ENCODE assay signal across 8 cellular contexts in genomic region chr14:77039285-77040058, GRCh38. TPM values are rescaled to one million over a fixed set of nuclear protein-coding genes. Genes with fewer than 3 reads are reported as not detected.
DNase-seq lines count a peak whose midpoint lies in the region; ATAC-seq and TF ChIP-seq lines count a peak whose summit lies in the region.

No MANE protein-coding gene starts in this region.

- H2BK120ac ChIP-seq in IMR-90 (ENCODE audit: low read depth, low read length): peak overlapping the region; percentile 96

- TF ChIP-seq POLR2A in IMR-90 (IDR thresholded peaks at IDR 0.05; ENCODE audit: low read depth, low read length): peak; percentile 53; the same call in 1 of the 2 replicates

- H4K20me1 ChIP-seq in IMR-90 (ENCODE audit: insufficient read depth, low read length): no peaks in the 10 kb centered on the region

- CTCF ChIA-PET in IMR-90 (lab: Yijun Ruan, JAX): interaction anchor here (0.7 to 1.1 kb wide), 4 partner anchors 7 to 126 kb away, joined by 3 to 5 read pairs (median 4); no protein-coding TSS in a partner anchor

- DNase-seq in T-helper 2 cell treated with Interferon-gamma antibody and Interleukin-4, amounts not matched to agents 5 μg/mL and 100 μg/mL, for 36 hours (ENCODE audit: low spot score): no peak
- DNase-seq in T-helper 2 cell (no peak), IMR-90 (peak; percentile 69), right cardiac atrium (no peak)
- DNase-seq in activated T-helper 1 cell treated with anti-CD3 and anti-CD28 coated beads, Interleukin-12 subunit alpha, Interleukin-12 subunit beta, Interleukin-2, Interleukin-4 antibody, amounts not matched to agents 30 ng/mL and 10 ng/mL and 1 ng/mL, durations not matched to agents 14 hours and 24 hours and 36 hours (ENCODE audit: low spot score): no peak
- no peak for DNase-seq in stimulated activated effector memory CD8-positive, alpha-beta T cell treated with anti-CD3 and anti-CD28 coated beads, Interleukin-12 subunit alpha, Interleukin-12 subunit beta, amount 100 ng/mL, for 72 hours (ENCODE audit: low spot score in 2 of 2)

- H4K5ac ChIP-seq in IMR-90 (ENCODE audit: low read depth, low read length): peak overlapping the region; percentile 94

- peak overlapping the region; percentile 93 for H3K9ac ChIP-seq in IMR-90 (ENCODE audit: low read depth, low read length)

- H3K56ac ChIP-seq in IMR-90 (ENCODE audit: extremely low read depth, insufficient read depth, low read length): peak overlapping the region; percentile 98

- H3K4me1 Mint-ChIP-seq in T-helper 2 cell treated with Interferon-gamma antibody and Interleukin-4, amounts not matched to agents 5 μg/mL and 100 μg/mL, for 36 hours (ENCODE audit: low read depth): peaks cover 79% of the 10 kb centered on the region
- H3K4me1 Mint-ChIP-seq in activated T-helper 1 cell treated with anti-CD3 and anti-CD28 coated beads, Interleukin-12 subunit alpha, Interleukin-12 subunit beta, Interleukin-2, Interleukin-4 antibody, amounts not matched to agents 30 ng/mL and 10 ng/mL and 1 ng/mL, durations not matched to agents 14 hours and 24 hours and 36 hours (ENCODE audit: low read depth): peaks cover 86% of the 10 kb centered on the region
- peaks cover 80% of the 10 kb centered on the region for H3K4me1 Mint-ChIP-seq in stimulated activated effector memory CD8-positive, alpha-beta T cell treated with anti-CD3 and anti-CD28 coated beads, Interleukin-12 subunit alpha, Interleukin-12 subunit beta, amount 100 ng/mL, for 72 hours

- H2BK15ac ChIP-seq in IMR-90 (ENCODE audit: low read depth, low read length): peak overlapping the region; percentile 49; the same call in 2 of the 3 replicates

- 13% methylated on average over 3 of the region's 10 CpGs; no CpG with 5 or more reads in 1 of the 2 experiments for WGBS in IMR-90 (ENCODE audit: extremely low coverage in 2 of 2, insufficient read length in 1 of 2), 2 experiments
- 11% methylated on average over 10 of the region's 10 CpGs for WGBS in right cardiac atrium

- H3K18ac ChIP-seq in IMR-90 (ENCODE audit: low read depth, low read length): peak overlapping the region; percentile 94

- peak overlapping the region; percentile 94 for H3K14ac ChIP-seq in IMR-90 (replicated peaks; ENCODE audit: low read depth, low read length)

- in situ Hi-C loops in IMR-90 (cut with MboI; ENCODE audit: low sequenced_read_pairs): loop anchor here (25.0 kb wide), 1 partner anchor 1752 kb away; the partner anchor contains the start of gene FOS

- H3K4ac ChIP-seq in IMR-90 (ENCODE audit: low read depth, low read length): peak overlapping the region; percentile 95

- H3K36me3 Mint-ChIP-seq in T-helper 2 cell treated with Interferon-gamma antibody and Interleukin-4, amounts not matched to agents 5 μg/mL and 100 μg/mL, for 36 hours (ENCODE audit: low read depth): no peaks in the 10 kb centered on the region
- no peaks in the 10 kb centered on the region for H3K36me3 Mint-ChIP-seq in activated T-helper 1 cell treated with anti-CD3 and anti-CD28 coated beads, Interleukin-12 subunit alpha, Interleukin-12 subunit beta, Interleukin-2, Interleukin-4 antibody, amounts not matched to agents 30 ng/mL and 10 ng/mL and 1 ng/mL, durations not matched to agents 14 hours and 24 hours and 36 hours (ENCODE audit: low read depth)
- peaks cover 11% of the 10 kb centered on the region for H3K36me3 Mint-ChIP-seq in stimulated activated effector memory CD8-positive, alpha-beta T cell treated with anti-CD3 and anti-CD28 coated beads, Interleukin-12 subunit alpha, Interleukin-12 subunit beta, amount 100 ng/mL, for 72 hours

- H3K79me1 ChIP-seq in IMR-90 (ENCODE audit: low read depth in 1 of 2, low read length in 2 of 2): peaks cover 2 to 39% of the 10 kb centered on the region in 2 experiments; a peak in 2 of 4 replicates

- peak overlapping the region; percentile 92 for H2AK5ac ChIP-seq in IMR-90 (ENCODE audit: low read depth, low read length)

- peak overlapping the region; percentile 84 for H3K27ac ChIP-seq in IMR-90 (ENCODE audit: insufficient read depth, low read length)
- H3K27ac ChIP-seq in right cardiac atrium (ENCODE audit: low read length): peak overlapping the region; percentile 98

- peak overlapping the region; percentile 78 for H3K4me3 Mint-ChIP-seq in T-helper 2 cell treated with Interferon-gamma antibody and Interleukin-4, amounts not matched to agents 5 μg/mL and 100 μg/mL, for 36 hours
- peak overlapping the region; percentile 80 for H3K4me3 Mint-ChIP-seq in activated T-helper 1 cell treated with anti-CD3 and anti-CD28 coated beads, Interleukin-12 subunit alpha, Interleukin-12 subunit beta, Interleukin-2, Interleukin-4 antibody, amounts not matched to agents 30 ng/mL and 10 ng/mL and 1 ng/mL, durations not matched to agents 14 hours and 24 hours and 36 hours
- peak overlapping the region; percentile 68 for H3K4me3 Mint-ChIP-seq in stimulated activated effector memory CD8-positive, alpha-beta T cell treated with anti-CD3 and anti-CD28 coated beads, Interleukin-12 subunit alpha, Interleukin-12 subunit beta, amount 100 ng/mL, for 72 hours

- peak; percentile 2 for ATAC-seq in IMR-90 (ENCODE audit: low read depth)
- no peak for ATAC-seq in right cardiac atrium
- ATAC-seq in stimulated activated effector memory CD8-positive, alpha-beta T cell treated with anti-CD3 and anti-CD28 coated beads, Interleukin-12 subunit alpha, Interleukin-12 subunit beta, amount 100 ng/mL, for 72 hours: no peak
- ATAC-seq in HG03196 (IDR thresholded peaks at IDR 0.05; ENCODE audit: unreplicated experiment): no peak
- no peak for ATAC-seq in GM21360 (IDR thresholded peaks at IDR 0.05; ENCODE audit: unreplicated experiment)

- intact Hi-C loops in IMR-90 (cut with micrococcal nuclease): loop anchor here (1.0 kb wide), 1 partner anchor 11 kb away; the partner anchor contains the start of gene IRF2BPL
- intact Hi-C loops in activated T-helper 1 cell treated with anti-CD3 and anti-CD28 coated beads, Interleukin-12 subunit alpha, Interleukin-12 subunit beta, Interleukin-2, Interleukin-4 antibody, amounts not matched to agents 30 ng/mL and 10 ng/mL and 1 ng/mL, durations not matched to agents 14 hours and 24 hours and 36 hours (cut with micrococcal nuclease): loop anchor here (1.0 to 10.0 kb wide), 11 partner anchors 7 to 665 kb away; partner anchors contain the start of genes AHSA1, ALKBH1, ANGEL1 and CIPC
- intact Hi-C loops in right cardiac atrium (cut with DNase I): no loop called here

- H3K27me3 Mint-ChIP-seq in T-helper 2 cell treated with Interferon-gamma antibody and Interleukin-4, amounts not matched to agents 5 μg/mL and 100 μg/mL, for 36 hours (ENCODE audit: low read depth): no peaks in the 10 kb centered on the region
- no peaks in the 10 kb centered on the region for H3K27me3 Mint-ChIP-seq in activated T-helper 1 cell treated with anti-CD3 and anti-CD28 coated beads, Interleukin-12 subunit alpha, Interleukin-12 subunit beta, Interleukin-2, Interleukin-4 antibody, amounts not matched to agents 30 ng/mL and 10 ng/mL and 1 ng/mL, durations not matched to agents 14 hours and 24 hours and 36 hours (ENCODE audit: insufficient read depth)

- H3K4me1 ChIP-seq in IMR-90 (ENCODE audit: control insufficient read depth, insufficient read depth, low read length) (peaks cover 44% of the 10 kb centered on the region), right cardiac atrium (ENCODE audit: control insufficient read depth, insufficient read depth, low read length) (peaks cover 36% of the 10 kb centered on the region)

- H3K9me3 ChIP-seq in IMR-90 (ENCODE audit: control insufficient read depth, insufficient read depth, low read length): no peaks in the 10 kb centered on the region
- no peaks in the 10 kb centered on the region for H3K9me3 ChIP-seq in right cardiac atrium (ENCODE audit: control insufficient read depth, low read length)

- peak overlapping the region; percentile 59 for H2AFZ ChIP-seq in IMR-90 (replicated peaks; ENCODE audit: low read length, poor library complexity)

- H2BK20ac ChIP-seq in IMR-90 (ENCODE audit: low read depth, low read length): peak overlapping the region; percentile 93

- no peak for TF ChIP-seq RAD21 in IMR-90 (IDR thresholded peaks at IDR 0.05; ENCODE audit: low read length)

- peak overlapping the region; percentile 70 for H2AK9ac ChIP-seq in IMR-90 (replicated peaks; ENCODE audit: low read depth, low read length, poor library complexity)

- H3K9me1 ChIP-seq in IMR-90 (ENCODE audit: insufficient read depth, low read length): peaks cover 18% of the 10 kb centered on the region

- no TSS peak for BruUV-seq in IMR-90 (replicated peaks; lab: Mats Ljungman, UMichigan)

- H3K9me3 Mint-ChIP-seq in T-helper 2 cell treated with Interferon-gamma antibody and Interleukin-4, amounts not matched to agents 5 μg/mL and 100 μg/mL, for 36 hours: no peaks in the 10 kb centered on the region
- H3K9me3 Mint-ChIP-seq in activated T-helper 1 cell treated with anti-CD3 and anti-CD28 coated beads, Interleukin-12 subunit alpha, Interleukin-12 subunit beta, Interleukin-2, Interleukin-4 antibody, amounts not matched to agents 30 ng/mL and 10 ng/mL and 1 ng/mL, durations not matched to agents 14 hours and 24 hours and 36 hours: no peaks in the 10 kb centered on the region
- H3K9me3 Mint-ChIP-seq in stimulated activated effector memory CD8-positive, alpha-beta T cell treated with anti-CD3 and anti-CD28 coated beads, Interleukin-12 subunit alpha, Interleukin-12 subunit beta, amount 100 ng/mL, for 72 hours: no peaks in the 10 kb centered on the region

- dilution Hi-C loops in IMR-90 (cut with HindIII; ENCODE audit: low sequenced_read_pairs, unreplicated experiment): no loop called here

- H3K4me3 ChIP-seq in IMR-90 (ENCODE audit: insufficient read depth, low read depth, low read length) (peak overlapping the region; percentile 5; the same call in 1 of the 2 replicates), right cardiac atrium (ENCODE audit: low read length) (peak overlapping the region; percentile 31)

- H4K8ac ChIP-seq in IMR-90 (ENCODE audit: low read depth in 2 of 2, low read length in 2 of 2): peak overlapping the region; percentile 85 to 92

- no peaks in the 10 kb centered on the region for H3K36me3 ChIP-seq in IMR-90 (ENCODE audit: control insufficient read depth, insufficient read depth, low read length)

- H3K23ac ChIP-seq in IMR-90 (ENCODE audit: low read depth, low read length): peak overlapping the region; percentile 99

- H4K91ac ChIP-seq in IMR-90 (ENCODE audit: insufficient read depth, low read depth, low read length): peak overlapping the region; percentile 97

- H3K4me2 ChIP-seq in IMR-90 (ENCODE audit: low read depth, low read length): peak overlapping the region; percentile 66

- H3K27me3 ChIP-seq in IMR-90 (ENCODE audit: control insufficient read depth, insufficient read depth, low read length) (no peaks in the 10 kb centered on the region), right cardiac atrium (ENCODE audit: control insufficient read depth, insufficient read depth) (no peaks in the 10 kb centered on the region)

- peak overlapping the region; percentile 96 for H2BK5ac ChIP-seq in IMR-90 (ENCODE audit: low read depth, low read length, poor library complexity, severe bottlenecking)

- TF ChIP-seq CTCF in IMR-90 (conservative IDR thresholded peaks at IDR 0.05; ENCODE audit: low read depth, low read length): no peak

- H3K27ac Mint-ChIP-seq in T-helper 2 cell treated with Interferon-gamma antibody and Interleukin-4, amounts not matched to agents 5 μg/mL and 100 μg/mL, for 36 hours: peak overlapping the region; percentile 97
- peak overlapping the region; percentile 91 for H3K27ac Mint-ChIP-seq in activated T-helper 1 cell treated with anti-CD3 and anti-CD28 coated beads, Interleukin-12 subunit alpha, Interleukin-12 subunit beta, Interleukin-2, Interleukin-4 antibody, amounts not matched to agents 30 ng/mL and 10 ng/mL and 1 ng/mL, durations not matched to agents 14 hours and 24 hours and 36 hours
- peak overlapping the region; percentile 94 for H3K27ac Mint-ChIP-seq in stimulated activated effector memory CD8-positive, alpha-beta T cell treated with anti-CD3 and anti-CD28 coated beads, Interleukin-12 subunit alpha, Interleukin-12 subunit beta, amount 100 ng/mL, for 72 hours

- POLR2A ChIA-PET in IMR-90 (lab: Charles Lee; ENCODE audit: unreplicated experiment): interaction anchor here (1.1 to 1.6 kb wide), 6 partner anchors 11 to 121 kb away, joined by 4 to 8 read pairs (median 6); partner anchors contain the start of gene IRF2BPL

RNA-seq across cellular contexts. Expression of gene IRF2BPL, which starts 11.0 kb away (rescaled TPM):
- 6.3 and 8.9 TPM in 2 replicates for total RNA-seq in IMR-90 (2012; rRNA removed)
- polyA plus RNA-seq in IMR-90 (2012; rRNA removed): 14.5 and 15.8 TPM in 2 replicates
- polyA plus RNA-seq in IMR-90 (2012; cell fraction: cytosol; rRNA removed): 13.2 and 35.9 TPM in 2 replicates
- 24.7 and 36.8 TPM in 2 replicates for polyA plus RNA-seq in IMR-90 (2012; cell fraction: nucleus; rRNA removed; ENCODE audit: low replicate concordance)
- 24.9 and 26.5 TPM in 2 replicates for total RNA-seq in activated T-helper 1 cell treated with anti-CD3 and anti-CD28 coated beads, Interleukin-12 subunit alpha, Interleukin-12 subunit beta, Interleukin-2, Interleukin-4 antibody, amounts not matched to agents 30 ng/mL and 10 ng/mL and 1 ng/mL, durations not matched to agents 14 hours and 24 hours and 36 hours
- total RNA-seq in right cardiac atrium: 10 to 100 TPM; 43.5 to 61.2 (median 51.5) TPM
- 22.0 TPM for polyA plus RNA-seq in right cardiac atrium

RNA-seq across cellular contexts. Expression of gene CIPC, which starts 58.6 kb away (rescaled TPM):
- 12.9 and 13.1 TPM in 2 replicates for total RNA-seq in IMR-90 (2012; rRNA removed)
- 5.6 and 6.6 TPM in 2 replicates for polyA plus RNA-seq in IMR-90 (2012; rRNA removed)
- 2.7 and 2.8 TPM in 2 replicates for polyA plus RNA-seq in IMR-90 (2012; cell fraction: cytosol; rRNA removed)
- polyA plus RNA-seq in IMR-90 (2012; cell fraction: nucleus; rRNA removed; ENCODE audit: low replicate concordance): 2.8 and 5.9 TPM in 2 replicates
- 10.3 and 11.5 TPM in 2 replicates for total RNA-seq in activated T-helper 1 cell treated with anti-CD3 and anti-CD28 coated beads, Interleukin-12 subunit alpha, Interleukin-12 subunit beta, Interleukin-2, Interleukin-4 antibody, amounts not matched to agents 30 ng/mL and 10 ng/mL and 1 ng/mL, durations not matched to agents 14 hours and 24 hours and 36 hours
- 10 to 100 TPM; 54.3 to 73.1 (median 65.9) TPM for total RNA-seq in right cardiac atrium
- polyA plus RNA-seq in right cardiac atrium: 28.1 TPM

Comparison
In these comparisons a context has a peak if more than half of its experiments do, and no peak if none do; other contexts are left out.
1. intact Hi-C loops: an anchor here in IMR-90 (1.0 kb wide) and activated T-helper 1 cell treated with anti-CD3 and anti-CD28 coated beads, Interleukin-12 subunit alpha, Interleukin-12 subunit beta, Interleukin-2, Interleukin-4 antibody, amounts not matched to agents 30 ng/mL and 10 ng/mL and 1 ng/mL, durations not matched to agents 14 hours and 24 hours and 36 hours (1.0 to 10.0 kb wide); none called in right cardiac atrium.